21 cellular contexts compared by ENCODE assay signal in genomic region chr9:133777871-133778270, GRCh38.
"Had no signal": no experiment of that assay in that cellular context is flagged by ENCODE, and none has a peak within 500 bp of the region (broad histone marks: within the 10 kb centered on the region; RNA-seq: fewer than 3 reads in every experiment).

No MANE protein-coding gene starts in this region.

- H3K27ac ChIP-seq: left lung, parathyroid adenoma, suprapubic skin, tibial artery, upper lobe of right lung, vagina had no signal

- DNase-seq: cortex of kidney; effector CD8-positive, alpha-beta T cell; hippocampal formation; mesendoderm; naive thymus-derived CD4-positive, alpha-beta T cell; nephron progenitor cell; stimulated activated CD4-positive, alpha-beta T cell treated with anti-CD3 and anti-CD28 coated beads, Interleukin-4, amount 100 ng/mL, for 1 hour; stimulated activated CD8-positive, alpha-beta memory T cell treated with anti-CD3 and anti-CD28 coated beads, Interleukin-4, amount 100 ng/mL, for 48 hours; stimulated activated naive CD8-positive, alpha-beta T cell treated with anti-CD3 and anti-CD28 coated beads, Interleukin-15, Interleukin-2, amounts not matched to agents 100 U/mL and 50 U/mL, for 24 hours; tibial artery; upper lobe of right lung had no signal

- ATAC-seq: left lung; naive thymus-derived CD4-positive, alpha-beta T cell; stimulated activated effector memory CD8-positive, alpha-beta T cell treated with anti-CD3 and anti-CD28 coated beads, Interleukin-12 subunit alpha, Interleukin-12 subunit beta, amount 100 ng/mL, for 72 hours; stimulated activated naive CD8-positive, alpha-beta T cell treated with anti-CD3 and anti-CD28 coated beads, Interleukin-15, Interleukin-2, amounts not matched to agents 100 U/mL and 50 U/mL, for 24 hours; upper lobe of right lung had no signal

- H3K4me3 ChIP-seq: dorsolateral prefrontal cortex, heart left ventricle, left lung, smooth muscle cell, suprapubic skin, tibial artery, upper lobe of right lung, vagina had no signal

- H3K27me3 ChIP-seq: dorsolateral prefrontal cortex, heart left ventricle, left lung, suprapubic skin, tibial artery, upper lobe of right lung, vagina had no signal

- H3K9ac ChIP-seq: parathyroid adenoma had no signal

- H3K9me3 ChIP-seq: suprapubic skin, upper lobe of right lung, vagina had no signal

- H3K4me2 ChIP-seq: smooth muscle cell had no signal

- FAIRE-seq: frontal cortex, islet of Langerhans had no signal

- H3K4me1 ChIP-seq: left lung, parathyroid adenoma, suprapubic skin, upper lobe of right lung, vagina had no signal
